ENCODE assay signal across 9 cellular contexts in genomic region chr1:63746129-63746864, GRCh38. TPM values are rescaled to one million over a fixed set of nuclear protein-coding genes. Genes with fewer than 3 reads are reported as not detected.
DNase-seq lines count a peak whose midpoint lies in the region; ATAC-seq and TF ChIP-seq lines count a peak whose summit lies in the region.
"Had no signal": no experiment of that assay in that cellular context is flagged by ENCODE, and none has a peak within 500 bp of the region (broad histone marks: within the 10 kb centered on the region; RNA-seq: fewer than 3 reads in every experiment).

No MANE protein-coding gene starts in this region.

- peak; percentile 34 for DNase-seq in activated CD8-positive, alpha-beta T cell treated with anti-CD3 and anti-CD28 coated beads for 36 hours
- DNase-seq in activated CD8-positive, alpha-beta T cell treated with anti-CD3 and anti-CD28 coated beads, Interleukin-2, amount 10 ng/mL, durations not matched to agents 7 days and 5 days: no peak
- peak; percentile 2 for DNase-seq in activated T-helper 1 cell treated with anti-CD3 and anti-CD28 coated beads, Interleukin-12 subunit alpha, Interleukin-12 subunit beta, Interleukin-2, Interleukin-4 antibody, amounts not matched to agents 30 ng/mL and 10 ng/mL and 1 ng/mL, durations not matched to agents 14 hours and 24 hours and 36 hours (ENCODE audit: low spot score)
- peak; percentile 59 for DNase-seq in kidney glomerular epithelial cell (lab: John Stamatoyannopoulos, UW)
- no peak for DNase-seq in stimulated activated naive B cell treated with anti-CD40 and anti-IgM and Interleukin-4, amounts not matched to agents 10 μg/mL and 1 μg/mL and 100 μg/mL, for 72 hours
- DNase-seq in GM10248 (ENCODE audit: extremely low spot score): no peak
- no peak for DNase-seq in HPDE6-E6E7 (ENCODE audit: extremely low spot score)

- H3K4me3 Mint-ChIP-seq in activated CD8-positive, alpha-beta T cell treated with anti-CD3 and anti-CD28 coated beads for 36 hours: no peak overlapping the region
- H3K4me3 Mint-ChIP-seq in activated CD8-positive, alpha-beta T cell treated with anti-CD3 and anti-CD28 coated beads, Interleukin-2, amount 10 ng/mL, durations not matched to agents 7 days and 5 days: no peak overlapping the region
- peak overlapping the region; percentile 21 for H3K4me3 Mint-ChIP-seq in activated T-helper 1 cell treated with anti-CD3 and anti-CD28 coated beads, Interleukin-12 subunit alpha, Interleukin-12 subunit beta, Interleukin-2, Interleukin-4 antibody, amounts not matched to agents 30 ng/mL and 10 ng/mL and 1 ng/mL, durations not matched to agents 14 hours and 24 hours and 36 hours
- H3K4me3 Mint-ChIP-seq in stimulated activated naive B cell treated with anti-CD40 and anti-IgM and Interleukin-4, amounts not matched to agents 10 μg/mL and 1 μg/mL and 100 μg/mL, for 72 hours: no peak overlapping the region
- H3K4me3 Mint-ChIP-seq: dendritic cell treated with granulocyte-macrophage colony-stimulating factor and Interleukin-4, amounts not matched to agents 40 ng/mL and 50 ng/mL, for 4 days had no signal

- peaks cover 1% of the 10 kb centered on the region for H3K27me3 Mint-ChIP-seq in activated CD8-positive, alpha-beta T cell treated with anti-CD3 and anti-CD28 coated beads for 36 hours
- H3K27me3 Mint-ChIP-seq in activated CD8-positive, alpha-beta T cell treated with anti-CD3 and anti-CD28 coated beads, Interleukin-2, amount 10 ng/mL, durations not matched to agents 7 days and 5 days (ENCODE audit: low read depth): peaks cover 7% of the 10 kb centered on the region
- H3K27me3 Mint-ChIP-seq in activated T-helper 1 cell treated with anti-CD3 and anti-CD28 coated beads, Interleukin-12 subunit alpha, Interleukin-12 subunit beta, Interleukin-2, Interleukin-4 antibody, amounts not matched to agents 30 ng/mL and 10 ng/mL and 1 ng/mL, durations not matched to agents 14 hours and 24 hours and 36 hours (ENCODE audit: insufficient read depth): no peaks in the 10 kb centered on the region
- peaks cover 4 to 21% of the 10 kb centered on the region in 2 donors for H3K27me3 Mint-ChIP-seq in stimulated activated naive B cell treated with anti-CD40 and anti-IgM and Interleukin-4, amounts not matched to agents 10 μg/mL and 1 μg/mL and 100 μg/mL, for 72 hours
- H3K27me3 Mint-ChIP-seq: dendritic cell treated with granulocyte-macrophage colony-stimulating factor and Interleukin-4, amounts not matched to agents 40 ng/mL and 50 ng/mL, for 4 days had no signal

- no peaks in the 10 kb centered on the region for H3K4me1 Mint-ChIP-seq in activated CD8-positive, alpha-beta T cell treated with anti-CD3 and anti-CD28 coated beads for 36 hours (ENCODE audit: low read depth)
- peaks cover 23% of the 10 kb centered on the region for H3K4me1 Mint-ChIP-seq in activated CD8-positive, alpha-beta T cell treated with anti-CD3 and anti-CD28 coated beads, Interleukin-2, amount 10 ng/mL, durations not matched to agents 7 days and 5 days (ENCODE audit: low read depth)
- H3K4me1 Mint-ChIP-seq in activated T-helper 1 cell treated with anti-CD3 and anti-CD28 coated beads, Interleukin-12 subunit alpha, Interleukin-12 subunit beta, Interleukin-2, Interleukin-4 antibody, amounts not matched to agents 30 ng/mL and 10 ng/mL and 1 ng/mL, durations not matched to agents 14 hours and 24 hours and 36 hours (ENCODE audit: low read depth): peaks cover 35% of the 10 kb centered on the region
- H3K4me1 Mint-ChIP-seq in stimulated activated naive B cell treated with anti-CD40 and anti-IgM and Interleukin-4, amounts not matched to agents 10 μg/mL and 1 μg/mL and 100 μg/mL, for 72 hours: peaks cover 8 to 16% of the 10 kb centered on the region in 2 donors

- no peak for TF ChIP-seq CTCF in activated CD8-positive, alpha-beta T cell treated with anti-CD3 and anti-CD28 coated beads for 36 hours (IDR thresholded peaks at IDR 0.05)
- TF ChIP-seq CTCF in GM10248 (IDR thresholded peaks at IDR 0.05; ENCODE audit: control extremely low read depth, extremely low read depth, low read depth, missing control alignments): no peak

- intact Hi-C loops in activated CD8-positive, alpha-beta T cell treated with anti-CD3 and anti-CD28 coated beads for 36 hours (cut with micrococcal nuclease): no loop called here
- intact Hi-C loops in activated T-helper 1 cell treated with anti-CD3 and anti-CD28 coated beads, Interleukin-12 subunit alpha, Interleukin-12 subunit beta, Interleukin-2, Interleukin-4 antibody, amounts not matched to agents 30 ng/mL and 10 ng/mL and 1 ng/mL, durations not matched to agents 14 hours and 24 hours and 36 hours (cut with micrococcal nuclease): no loop called here

- CTCF ChIA-PET in activated CD8-positive, alpha-beta T cell treated with anti-CD3 and anti-CD28 coated beads for 36 hours (lab: Charles Lee): interaction anchor here (1.1 kb wide), 1 partner anchor 391 kb away, joined by 3 read pairs; no protein-coding TSS in a partner anchor
- CTCF ChIA-PET in activated CD8-positive, alpha-beta T cell treated with anti-CD3 and anti-CD28 coated beads, Interleukin-2, amount 10 ng/mL, durations not matched to agents 7 days and 5 days (lab: Charles Lee): no interaction called here
- CTCF ChIA-PET in GM10248 (lab: Yijun Ruan, JAX): no interaction called here

- POLR2A ChIA-PET in activated CD8-positive, alpha-beta T cell treated with anti-CD3 and anti-CD28 coated beads for 36 hours (lab: Charles Lee): no interaction called here
- POLR2A ChIA-PET in activated CD8-positive, alpha-beta T cell treated with anti-CD3 and anti-CD28 coated beads, Interleukin-2, amount 10 ng/mL, durations not matched to agents 7 days and 5 days (lab: Charles Lee): no interaction called here
- POLR2A ChIA-PET in GM10248 (lab: Yijun Ruan, JAX): no interaction called here

- no peaks in the 10 kb centered on the region for H3K9me3 Mint-ChIP-seq in activated CD8-positive, alpha-beta T cell treated with anti-CD3 and anti-CD28 coated beads for 36 hours
- no peaks in the 10 kb centered on the region for H3K9me3 Mint-ChIP-seq in activated CD8-positive, alpha-beta T cell treated with anti-CD3 and anti-CD28 coated beads, Interleukin-2, amount 10 ng/mL, durations not matched to agents 7 days and 5 days (ENCODE audit: insufficient read depth)
- no peaks in the 10 kb centered on the region for H3K9me3 Mint-ChIP-seq in activated T-helper 1 cell treated with anti-CD3 and anti-CD28 coated beads, Interleukin-12 subunit alpha, Interleukin-12 subunit beta, Interleukin-2, Interleukin-4 antibody, amounts not matched to agents 30 ng/mL and 10 ng/mL and 1 ng/mL, durations not matched to agents 14 hours and 24 hours and 36 hours
- peaks cover 0 to 1% of the 10 kb centered on the region in 2 donors for H3K9me3 Mint-ChIP-seq in stimulated activated naive B cell treated with anti-CD40 and anti-IgM and Interleukin-4, amounts not matched to agents 10 μg/mL and 1 μg/mL and 100 μg/mL, for 72 hours
- H3K9me3 Mint-ChIP-seq: dendritic cell treated with granulocyte-macrophage colony-stimulating factor and Interleukin-4, amounts not matched to agents 40 ng/mL and 50 ng/mL, for 4 days had no signal

- H3K36me3 Mint-ChIP-seq in activated CD8-positive, alpha-beta T cell treated with anti-CD3 and anti-CD28 coated beads for 36 hours (ENCODE audit: low read depth): no peaks in the 10 kb centered on the region
- no peaks in the 10 kb centered on the region for H3K36me3 Mint-ChIP-seq in activated CD8-positive, alpha-beta T cell treated with anti-CD3 and anti-CD28 coated beads, Interleukin-2, amount 10 ng/mL, durations not matched to agents 7 days and 5 days (ENCODE audit: low read depth)
- no peaks in the 10 kb centered on the region for H3K36me3 Mint-ChIP-seq in activated T-helper 1 cell treated with anti-CD3 and anti-CD28 coated beads, Interleukin-12 subunit alpha, Interleukin-12 subunit beta, Interleukin-2, Interleukin-4 antibody, amounts not matched to agents 30 ng/mL and 10 ng/mL and 1 ng/mL, durations not matched to agents 14 hours and 24 hours and 36 hours (ENCODE audit: low read depth)
- no peaks in the 10 kb centered on the region for H3K36me3 Mint-ChIP-seq in stimulated activated naive B cell treated with anti-CD40 and anti-IgM and Interleukin-4, amounts not matched to agents 10 μg/mL and 1 μg/mL and 100 μg/mL, for 72 hours

- peak; percentile 72 for ATAC-seq in activated CD8-positive, alpha-beta T cell treated with anti-CD3 and anti-CD28 coated beads for 36 hours
- no peak for ATAC-seq in activated CD8-positive, alpha-beta T cell treated with anti-CD3 and anti-CD28 coated beads, Interleukin-2, amount 10 ng/mL, durations not matched to agents 7 days and 5 days
- ATAC-seq in stimulated activated naive B cell treated with anti-CD40 and anti-IgM and Interleukin-4, amounts not matched to agents 10 μg/mL and 1 μg/mL and 100 μg/mL, for 72 hours (replicated peaks): peak; percentile 15 to 31
- no peak for ATAC-seq in HG02884 (IDR thresholded peaks at IDR 0.05; ENCODE audit: unreplicated experiment)

- no peak overlapping the region for H3K27ac Mint-ChIP-seq in activated CD8-positive, alpha-beta T cell treated with anti-CD3 and anti-CD28 coated beads for 36 hours
- H3K27ac Mint-ChIP-seq in activated CD8-positive, alpha-beta T cell treated with anti-CD3 and anti-CD28 coated beads, Interleukin-2, amount 10 ng/mL, durations not matched to agents 7 days and 5 days: no peak overlapping the region
- peak overlapping the region; percentile 46 for H3K27ac Mint-ChIP-seq in activated T-helper 1 cell treated with anti-CD3 and anti-CD28 coated beads, Interleukin-12 subunit alpha, Interleukin-12 subunit beta, Interleukin-2, Interleukin-4 antibody, amounts not matched to agents 30 ng/mL and 10 ng/mL and 1 ng/mL, durations not matched to agents 14 hours and 24 hours and 36 hours
- no peak overlapping the region for H3K27ac Mint-ChIP-seq in stimulated activated naive B cell treated with anti-CD40 and anti-IgM and Interleukin-4, amounts not matched to agents 10 μg/mL and 1 μg/mL and 100 μg/mL, for 72 hours
- H3K27ac Mint-ChIP-seq: dendritic cell treated with granulocyte-macrophage colony-stimulating factor and Interleukin-4, amounts not matched to agents 40 ng/mL and 50 ng/mL, for 4 days had no signal

RNA-seq across cellular contexts. Expression of gene ROR1, which starts 27.5 kb away (rescaled TPM):
- not detected for total RNA-seq in activated CD8-positive, alpha-beta T cell treated with anti-CD3 and anti-CD28 coated beads for 36 hours
- not detected for total RNA-seq in activated CD8-positive, alpha-beta T cell treated with anti-CD3 and anti-CD28 coated beads, Interleukin-2, amount 10 ng/mL, durations not matched to agents 7 days and 5 days
- 0.05 TPM in 1 of 2 replicates, not detected in the other for total RNA-seq in activated T-helper 1 cell treated with anti-CD3 and anti-CD28 coated beads, Interleukin-12 subunit alpha, Interleukin-12 subunit beta, Interleukin-2, Interleukin-4 antibody, amounts not matched to agents 30 ng/mL and 10 ng/mL and 1 ng/mL, durations not matched to agents 14 hours and 24 hours and 36 hours

Comparison
In these comparisons a context has a peak if more than half of its experiments do, and no peak if none do; other contexts are left out.
1. ATAC-seq: peak in activated CD8-positive, alpha-beta T cell treated with anti-CD3 and anti-CD28 coated beads for 36 hours (single experiment) and stimulated activated naive B cell treated with anti-CD40 and anti-IgM and Interleukin-4, amounts not matched to agents 10 μg/mL and 1 μg/mL and 100 μg/mL, for 72 hours (2 of 2); none in activated CD8-positive, alpha-beta T cell treated with anti-CD3 and anti-CD28 coated beads, Interleukin-2, amount 10 ng/mL, durations not matched to agents 7 days and 5 days (single experiment) and HG02884 (single experiment).
2. DNase-seq: peak in activated CD8-positive, alpha-beta T cell treated with anti-CD3 and anti-CD28 coated beads for 36 hours (single experiment), activated T-helper 1 cell treated with anti-CD3 and anti-CD28 coated beads, Interleukin-12 subunit alpha, Interleukin-12 subunit beta, Interleukin-2, Interleukin-4 antibody, amounts not matched to agents 30 ng/mL and 10 ng/mL and 1 ng/mL, durations not matched to agents 14 hours and 24 hours and 36 hours (single experiment) and kidney glomerular epithelial cell (single experiment); none in activated CD8-positive, alpha-beta T cell treated with anti-CD3 and anti-CD28 coated beads, Interleukin-2, amount 10 ng/mL, durations not matched to agents 7 days and 5 days (single experiment), stimulated activated naive B cell treated with anti-CD40 and anti-IgM and Interleukin-4, amounts not matched to agents 10 μg/mL and 1 μg/mL and 100 μg/mL, for 72 hours (single experiment), GM10248 (single experiment) and HPDE6-E6E7 (single experiment).